ENCODE assay signal across 8 cellular contexts in genomic region chr7:158975526-158976467, GRCh38.
DNase-seq lines count a peak whose midpoint lies in the region; ATAC-seq and TF ChIP-seq lines count a peak whose summit lies in the region.

No MANE protein-coding gene starts in this region.

- intact Hi-C loops in Caco-2 (cut with micrococcal nuclease; ENCODE audit: unreplicated experiment): loop anchor here (2.0 kb wide), 1 partner anchor 271 kb away; the partner anchor contains the start of gene NCAPG2
- intact Hi-C loops in gastrocnemius medialis (cut with DNase I; ENCODE audit: low total_unique reads): loop anchor here (2.0 kb wide), 2 partner anchors 193 to 279 kb away; no protein-coding TSS in a partner anchor

- H3K27ac ChIP-seq in gastrocnemius medialis: no peak overlapping the region

- H3K9me3 Mint-ChIP-seq in Caco-2 (ENCODE audit: unreplicated experiment): peaks cover 22% of the 10 kb centered on the region

- H3K4me3 Mint-ChIP-seq in Caco-2 (ENCODE audit: unreplicated experiment): peak overlapping the region; percentile 77

- POLR2A ChIA-PET in Caco-2 (lab: Charles Lee): no interaction called here

- no peaks in the 10 kb centered on the region for H3K27me3 Mint-ChIP-seq in Caco-2 (ENCODE audit: insufficient read depth, unreplicated experiment)

- no peaks in the 10 kb centered on the region for H3K36me3 Mint-ChIP-seq in Caco-2 (ENCODE audit: insufficient read depth, unreplicated experiment)

- no peak for TF ChIP-seq CTCF in Caco-2 (IDR thresholded peaks at IDR 0.05; ENCODE audit: insufficient read depth in 1 of 2, low read depth in 1 of 2, low read length in 1 of 2, severe bottlenecking in 1 of 2, unreplicated experiment in 1 of 2)
- TF ChIP-seq CTCF in gastrocnemius medialis (IDR thresholded peaks at IDR 0.05 in 4 of 5, conservative IDR thresholded peaks at IDR 0.05 in 1 of 5): no peak

- no TSS peak for BruUV-seq in Caco-2 (replicated peaks; lab: Mats Ljungman, UMichigan)

- H3K27me3 ChIP-seq in Caco-2 (replicated peaks; ENCODE audit: control insufficient read depth, insufficient read depth, low read length) (no peaks in the 10 kb centered on the region), gastrocnemius medialis (no peaks in the 10 kb centered on the region)

- H3K4me3 ChIP-seq in Caco-2 (ENCODE audit: low read depth, low read length): no peak overlapping the region
- no peak overlapping the region for H3K4me3 ChIP-seq in gastrocnemius medialis

- no peaks in the 10 kb centered on the region for H3K36me3 ChIP-seq in Caco-2 (ENCODE audit: control insufficient read depth, insufficient read depth, low read length)
- H3K36me3 ChIP-seq in gastrocnemius medialis: no peaks in the 10 kb centered on the region

- H3K9me3 ChIP-seq in Caco-2 (peaks cover 2% of the 10 kb centered on the region; the same call in 1 of the 2 replicates), gastrocnemius medialis (no peaks in the 10 kb centered on the region)

- ATAC-seq in HG03159 (IDR thresholded peaks at IDR 0.05; ENCODE audit: unreplicated experiment) (peak; percentile 1), gastrocnemius medialis (no peak)

- CTCF ChIA-PET in Caco-2 (lab: Charles Lee): interaction anchor here (1.5 kb wide), 1 partner anchor 112 kb away, joined by 7 read pairs; no protein-coding TSS in a partner anchor

- in situ Hi-C loops in gastrocnemius medialis (cut with MboI; ENCODE audit: low sequenced_read_pairs in 4 of 4): loop anchor here in 1 of 4 donors (10.0 kb wide), 1 partner anchor 281 kb away; no protein-coding TSS in a partner anchor

- DNase-seq in Caco-2 (no peak), SW480 (ENCODE audit: low spot score) (peak; percentile 75), left kidney (ENCODE audit: low read depth, low spot score) (peak; percentile 23), NCI-H2171 (lab: John Stamatoyannopoulos, UW) (no peak), NOMO-1 (lab: John Stamatoyannopoulos, UW; ENCODE audit: unreplicated experiment in 2 of 2) (no peak), NCI-H524 (lab: John Stamatoyannopoulos, UW) (no peak), gastrocnemius medialis (no peak)

- H3K27ac Mint-ChIP-seq in Caco-2 (ENCODE audit: unreplicated experiment): peak overlapping the region; percentile 71

- H3K4me1 ChIP-seq in Caco-2: no peaks in the 10 kb centered on the region
- peaks cover 0 to 4% of the 10 kb centered on the region in 2 donors for H3K4me1 ChIP-seq in gastrocnemius medialis

- H3K4me1 Mint-ChIP-seq in Caco-2 (ENCODE audit: low read depth, unreplicated experiment): peaks cover 7% of the 10 kb centered on the region

- TF ChIP-seq POLR2A in gastrocnemius medialis (IDR thresholded peaks at IDR 0.05): no peak

Comparison
In these comparisons a context has a peak if more than half of its experiments do, and no peak if none do; other contexts are left out.
1. DNase-seq: peak in SW480 (single experiment) and left kidney (single experiment); none in Caco-2 (0 of 2), NCI-H2171 (single experiment), NOMO-1 (0 of 2), NCI-H524 (0 of 2) and gastrocnemius medialis (0 of 2).